ENCODE assay signal across 1 cellular context in the genomic region with DNA sequence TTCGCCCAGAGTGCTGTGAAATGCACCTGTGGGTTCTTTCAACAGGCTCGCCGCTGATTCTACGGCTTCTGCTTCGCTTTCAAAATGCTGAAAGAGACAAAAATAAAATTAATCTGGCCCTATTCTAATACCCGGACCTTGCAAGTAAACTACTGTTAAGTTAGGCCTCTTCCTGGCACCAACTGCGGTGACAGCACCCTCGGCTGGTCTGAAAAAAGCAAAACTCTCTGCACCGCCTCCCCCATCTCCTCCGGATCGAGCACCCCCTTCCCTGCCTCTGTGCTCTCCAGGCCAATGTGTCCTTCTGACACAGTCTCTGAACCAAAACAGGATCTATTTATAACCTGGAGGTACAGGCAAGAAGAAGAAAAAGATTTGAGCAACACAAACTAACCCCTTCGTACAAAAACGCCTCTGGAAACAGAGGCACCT.
TF ChIP-seq lines count a peak whose summit lies in the region.

No MANE protein-coding gene starts in this region.

TF ChIP-seq in neural cell, 6 proteins besides CTCF, POLR2A, EP300 and RAD21 (continued from another document):
- TF ChIP-seq, protein P1, sequence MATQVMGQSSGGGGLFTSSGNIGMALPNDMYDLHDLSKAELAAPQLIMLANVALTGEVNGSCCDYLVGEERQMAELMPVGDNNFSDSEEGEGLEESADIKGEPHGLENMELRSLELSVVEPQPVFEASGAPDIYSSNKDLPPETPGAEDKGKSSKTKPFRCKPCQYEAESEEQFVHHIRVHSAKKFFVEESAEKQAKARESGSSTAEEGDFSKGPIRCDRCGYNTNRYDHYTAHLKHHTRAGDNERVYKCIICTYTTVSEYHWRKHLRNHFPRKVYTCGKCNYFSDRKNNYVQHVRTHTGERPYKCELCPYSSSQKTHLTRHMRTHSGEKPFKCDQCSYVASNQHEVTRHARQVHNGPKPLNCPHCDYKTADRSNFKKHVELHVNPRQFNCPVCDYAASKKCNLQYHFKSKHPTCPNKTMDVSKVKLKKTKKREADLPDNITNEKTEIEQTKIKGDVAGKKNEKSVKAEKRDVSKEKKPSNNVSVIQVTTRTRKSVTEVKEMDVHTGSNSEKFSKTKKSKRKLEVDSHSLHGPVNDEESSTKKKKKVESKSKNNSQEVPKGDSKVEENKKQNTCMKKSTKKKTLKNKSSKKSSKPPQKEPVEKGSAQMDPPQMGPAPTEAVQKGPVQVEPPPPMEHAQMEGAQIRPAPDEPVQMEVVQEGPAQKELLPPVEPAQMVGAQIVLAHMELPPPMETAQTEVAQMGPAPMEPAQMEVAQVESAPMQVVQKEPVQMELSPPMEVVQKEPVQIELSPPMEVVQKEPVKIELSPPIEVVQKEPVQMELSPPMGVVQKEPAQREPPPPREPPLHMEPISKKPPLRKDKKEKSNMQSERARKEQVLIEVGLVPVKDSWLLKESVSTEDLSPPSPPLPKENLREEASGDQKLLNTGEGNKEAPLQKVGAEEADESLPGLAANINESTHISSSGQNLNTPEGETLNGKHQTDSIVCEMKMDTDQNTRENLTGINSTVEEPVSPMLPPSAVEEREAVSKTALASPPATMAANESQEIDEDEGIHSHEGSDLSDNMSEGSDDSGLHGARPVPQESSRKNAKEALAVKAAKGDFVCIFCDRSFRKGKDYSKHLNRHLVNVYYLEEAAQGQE (IDR thresholded peaks at IDR 0.05; ENCODE audit: borderline replicate concordance) = no peak
- TF ChIP-seq EZH2 (IDR thresholded peaks at IDR 0.05; ENCODE audit: borderline replicate concordance, insufficient read depth, low read length, poor library complexity, severe bottlenecking) (no peak), POLR2AphosphoS5 (IDR thresholded peaks at IDR 0.05) (no peak), SMC3 (conservative IDR thresholded peaks at IDR 0.05; ENCODE audit: poor library complexity) (no peak), TAF1 (IDR thresholded peaks at IDR 0.05; ENCODE audit: low read depth) (no peak)
